ENCODE assay signal across 1 cellular context in the genomic region with DNA sequence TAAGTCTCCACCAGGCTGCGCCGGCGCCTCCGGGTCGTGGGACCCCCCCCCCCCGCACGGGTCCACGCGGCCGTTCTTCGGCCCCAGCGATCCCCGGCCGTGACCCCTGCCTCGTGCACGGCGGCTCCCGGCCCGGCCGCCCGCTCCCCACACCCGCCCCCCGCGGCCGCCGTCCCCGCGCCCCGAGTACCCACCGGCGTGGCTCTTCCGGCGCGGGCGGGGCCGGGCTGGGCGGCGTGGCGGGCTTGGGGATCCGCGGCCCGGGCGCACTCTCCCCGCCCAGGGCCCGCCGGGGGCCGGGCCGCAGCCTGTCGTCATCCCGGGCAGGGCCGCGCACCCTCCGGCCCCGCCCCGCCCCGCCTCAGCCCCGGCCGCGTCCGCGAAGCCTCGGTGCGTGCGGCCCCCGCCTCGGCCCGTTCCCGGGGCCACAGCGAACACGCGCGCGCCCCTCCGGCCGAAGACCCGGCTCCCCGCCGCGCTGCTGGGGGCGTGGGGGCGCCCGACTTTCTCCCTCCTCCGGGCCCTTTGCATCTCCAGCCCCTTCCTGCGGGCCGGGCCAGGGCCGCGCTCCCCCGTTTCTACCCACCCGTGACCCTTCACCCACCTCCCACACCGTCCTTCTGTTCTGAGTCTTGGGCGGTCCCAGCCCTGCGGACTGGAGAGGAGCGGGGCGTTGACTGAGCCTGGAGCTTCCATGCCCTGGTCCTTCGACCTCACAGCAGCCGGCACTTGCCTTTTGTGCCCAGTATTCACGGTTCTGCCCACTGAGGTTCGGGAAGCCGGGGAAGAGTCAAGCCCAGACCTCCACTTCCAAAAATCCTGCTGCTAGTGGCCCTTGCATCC.
A peak's percentile ranks its signal among the peaks of the same experiment; 100 is the strongest.
TF ChIP-seq lines count a peak whose summit lies in the region.

No MANE protein-coding gene starts in this region.

TF ChIP-seq in K562, 482 proteins besides CTCF, POLR2A, EP300 and RAD21 (continued from another document and continues in another):
- TF ChIP-seq, protein P1, sequence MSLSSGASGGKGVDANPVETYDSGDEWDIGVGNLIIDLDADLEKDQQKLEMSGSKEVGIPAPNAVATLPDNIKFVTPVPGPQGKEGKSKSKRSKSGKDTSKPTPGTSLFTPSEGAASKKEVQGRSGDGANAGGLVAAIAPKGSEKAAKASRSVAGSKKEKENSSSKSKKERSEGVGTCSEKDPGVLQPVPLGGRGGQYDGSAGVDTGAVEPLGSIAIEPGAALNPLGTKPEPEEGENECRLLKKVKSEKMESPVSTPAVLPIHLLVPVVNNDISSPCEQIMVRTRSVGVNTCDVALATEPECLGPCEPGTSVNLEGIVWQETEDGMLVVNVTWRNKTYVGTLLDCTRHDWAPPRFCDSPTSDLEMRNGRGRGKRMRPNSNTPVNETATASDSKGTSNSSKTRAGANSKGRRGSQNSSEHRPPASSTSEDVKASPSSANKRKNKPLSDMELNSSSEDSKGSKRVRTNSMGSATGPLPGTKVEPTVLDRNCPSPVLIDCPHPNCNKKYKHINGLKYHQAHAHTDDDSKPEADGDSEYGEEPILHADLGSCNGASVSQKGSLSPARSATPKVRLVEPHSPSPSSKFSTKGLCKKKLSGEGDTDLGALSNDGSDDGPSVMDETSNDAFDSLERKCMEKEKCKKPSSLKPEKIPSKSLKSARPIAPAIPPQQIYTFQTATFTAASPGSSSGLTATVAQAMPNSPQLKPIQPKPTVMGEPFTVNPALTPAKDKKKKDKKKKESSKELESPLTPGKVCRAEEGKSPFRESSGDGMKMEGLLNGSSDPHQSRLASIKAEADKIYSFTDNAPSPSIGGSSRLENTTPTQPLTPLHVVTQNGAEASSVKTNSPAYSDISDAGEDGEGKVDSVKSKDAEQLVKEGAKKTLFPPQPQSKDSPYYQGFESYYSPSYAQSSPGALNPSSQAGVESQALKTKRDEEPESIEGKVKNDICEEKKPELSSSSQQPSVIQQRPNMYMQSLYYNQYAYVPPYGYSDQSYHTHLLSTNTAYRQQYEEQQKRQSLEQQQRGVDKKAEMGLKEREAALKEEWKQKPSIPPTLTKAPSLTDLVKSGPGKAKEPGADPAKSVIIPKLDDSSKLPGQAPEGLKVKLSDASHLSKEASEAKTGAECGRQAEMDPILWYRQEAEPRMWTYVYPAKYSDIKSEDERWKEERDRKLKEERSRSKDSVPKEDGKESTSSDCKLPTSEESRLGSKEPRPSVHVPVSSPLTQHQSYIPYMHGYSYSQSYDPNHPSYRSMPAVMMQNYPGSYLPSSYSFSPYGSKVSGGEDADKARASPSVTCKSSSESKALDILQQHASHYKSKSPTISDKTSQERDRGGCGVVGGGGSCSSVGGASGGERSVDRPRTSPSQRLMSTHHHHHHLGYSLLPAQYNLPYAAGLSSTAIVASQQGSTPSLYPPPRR (CRISPR knock-in tag; IDR thresholded peaks at IDR 0.05; ENCODE audit: borderline replicate concordance) = no peak
- TF ChIP-seq ZNF224 (CRISPR knock-in tag; IDR thresholded peaks at IDR 0.05) (no peak), SOX6 (IDR thresholded peaks at IDR 0.05) (no peak), DNMT1 (IDR thresholded peaks at IDR 0.05) (no peak), KLF1 (tag; IDR thresholded peaks at IDR 0.05) (no peak), SREBF2 (CRISPR knock-in tag; IDR thresholded peaks at IDR 0.05) (no peak), CBX1 (IDR thresholded peaks at IDR 0.05; ENCODE audit: low read depth) (no peak), RBM22 (IDR thresholded peaks at IDR 0.05; ENCODE audit: low read depth, low read length, poor library complexity, severe bottlenecking) (no peak), ZC3H4 (CRISPR knock-in tag; IDR thresholded peaks at IDR 0.05; ENCODE audit: borderline replicate concordance) (no peak), KLF13 (tag; IDR thresholded peaks at IDR 0.05; ENCODE audit: borderline replicate concordance, low read depth) (no peak), ZFP1 (CRISPR knock-in tag; IDR thresholded peaks at IDR 0.05) (no peak), RHOXF2B (CRISPR knock-in tag; conservative IDR thresholded peaks at IDR 0.05) (no peak), POLR2G (IDR thresholded peaks at IDR 0.05; ENCODE audit: low read depth, low read length) (peak; percentile 7), ESRRB (CRISPR knock-in tag; IDR thresholded peaks at IDR 0.05; ENCODE audit: borderline replicate concordance) (no peak), SMAD4 (CRISPR knock-in tag; conservative IDR thresholded peaks at IDR 0.05) (no peak), ZNF41 (CRISPR knock-in tag; conservative IDR thresholded peaks at IDR 0.05) (no peak), NCOA1 (IDR thresholded peaks at IDR 0.05; ENCODE audit: low read depth) (no peak), NELFE (IDR thresholded peaks at IDR 0.05; ENCODE audit: insufficient read depth, insufficient read length) (no peak), PHF8 (IDR thresholded peaks at IDR 0.05; ENCODE audit: borderline replicate concordance, low read length) (peak; percentile 25; the same call in 1 of the 2 replicates), CAMTA2 (CRISPR knock-in tag; conservative IDR thresholded peaks at IDR 0.05) (no peak), ZFX (CRISPR knock-in tag; IDR thresholded peaks at IDR 0.05) (no peak; the same call in 1 of the 2 replicates), CHD1 (IDR thresholded peaks at IDR 0.05; ENCODE audit: low read length) (no peak), JUNB (CRISPR knock-in tag; conservative IDR thresholded peaks at IDR 0.05) (no peak), ILK (tag; IDR thresholded peaks at IDR 0.05; ENCODE audit: borderline replicate concordance, low read depth) (no peak), TGIF2 (CRISPR knock-in tag; IDR thresholded peaks at IDR 0.05) (no peak), NFATC3 (IDR thresholded peaks at IDR 0.05) (no peak), CBX3 (IDR thresholded peaks at IDR 0.05; ENCODE audit: borderline replicate concordance in 1 of 2, low read length in 2 of 2) (no peak), SAFB (IDR thresholded peaks at IDR 0.05; ENCODE audit: borderline replicate concordance, low read depth, low read length) (0 out of 2 replicates have a peak, but pooled peaks have one; percentile 54), ZC3H11A (IDR thresholded peaks at IDR 0.05; ENCODE audit: low read depth, low read length) (no peak)
- TF ChIP-seq, protein P2, sequence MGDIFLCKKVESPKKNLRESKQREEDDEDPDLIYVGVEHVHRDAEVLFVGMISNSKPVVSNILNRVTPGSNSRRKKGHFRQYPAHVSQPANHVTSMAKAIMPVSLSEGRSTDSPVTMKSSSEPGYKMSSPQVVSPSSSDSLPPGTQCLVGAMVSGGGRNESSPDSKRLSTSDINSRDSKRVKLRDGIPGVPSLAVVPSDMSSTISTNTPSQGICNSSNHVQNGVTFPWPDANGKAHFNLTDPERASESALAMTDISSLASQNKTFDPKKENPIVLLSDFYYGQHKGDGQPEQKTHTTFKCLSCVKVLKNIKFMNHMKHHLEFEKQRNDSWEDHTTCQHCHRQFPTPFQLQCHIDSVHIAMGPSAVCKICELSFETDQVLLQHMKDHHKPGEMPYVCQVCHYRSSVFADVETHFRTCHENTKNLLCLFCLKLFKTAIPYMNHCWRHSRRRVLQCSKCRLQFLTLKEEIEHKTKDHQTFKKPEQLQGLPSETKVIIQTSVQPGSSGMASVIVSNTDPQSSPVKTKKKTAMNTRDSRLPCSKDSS (IDR thresholded peaks at IDR 0.05; ENCODE audit: low read depth, partially characterized antibody) = no peak
- TF ChIP-seq, protein P3, sequence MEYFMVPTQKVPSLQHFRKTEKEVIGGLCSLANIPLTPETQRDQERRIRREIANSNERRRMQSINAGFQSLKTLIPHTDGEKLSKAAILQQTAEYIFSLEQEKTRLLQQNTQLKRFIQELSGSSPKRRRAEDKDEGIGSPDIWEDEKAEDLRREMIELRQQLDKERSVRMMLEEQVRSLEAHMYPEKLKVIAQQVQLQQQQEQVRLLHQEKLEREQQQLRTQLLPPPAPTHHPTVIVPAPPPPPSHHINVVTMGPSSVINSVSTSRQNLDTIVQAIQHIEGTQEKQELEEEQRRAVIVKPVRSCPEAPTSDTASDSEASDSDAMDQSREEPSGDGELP (CRISPR knock-in tag; IDR thresholded peaks at IDR 0.05; ENCODE audit: borderline replicate concordance) = peak; percentile 35; the same call in 1 of the 2 replicates
- TF ChIP-seq, protein P4, sequence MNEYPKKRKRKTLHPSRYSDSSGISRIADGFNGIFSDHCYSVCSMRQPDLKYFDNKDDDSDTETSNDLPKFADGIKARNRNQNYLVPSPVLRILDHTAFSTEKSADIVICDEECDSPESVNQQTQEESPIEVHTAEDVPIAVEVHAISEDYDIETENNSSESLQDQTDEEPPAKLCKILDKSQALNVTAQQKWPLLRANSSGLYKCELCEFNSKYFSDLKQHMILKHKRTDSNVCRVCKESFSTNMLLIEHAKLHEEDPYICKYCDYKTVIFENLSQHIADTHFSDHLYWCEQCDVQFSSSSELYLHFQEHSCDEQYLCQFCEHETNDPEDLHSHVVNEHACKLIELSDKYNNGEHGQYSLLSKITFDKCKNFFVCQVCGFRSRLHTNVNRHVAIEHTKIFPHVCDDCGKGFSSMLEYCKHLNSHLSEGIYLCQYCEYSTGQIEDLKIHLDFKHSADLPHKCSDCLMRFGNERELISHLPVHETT (CRISPR knock-in tag; conservative IDR thresholded peaks at IDR 0.05 in 1 of 2, IDR thresholded peaks at IDR 0.05 in 1 of 2) = 0 out of 4 replicates have a peak, but pooled peaks of 1 of the 2 experiments have one; percentile 10
- TF ChIP-seq, protein P5, sequence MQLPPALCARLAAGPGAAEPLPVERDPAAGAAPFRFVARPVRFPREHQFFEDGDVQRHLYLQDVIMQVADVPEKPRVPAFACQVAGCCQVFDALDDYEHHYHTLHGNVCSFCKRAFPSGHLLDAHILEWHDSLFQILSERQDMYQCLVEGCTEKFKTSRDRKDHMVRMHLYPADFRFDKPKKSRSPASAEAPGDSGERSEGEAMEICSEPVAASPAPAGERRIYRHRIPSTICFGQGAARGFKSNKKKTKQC (CRISPR knock-in tag; IDR thresholded peaks at IDR 0.05) = no peak
- TF ChIP-seq, protein P6, sequence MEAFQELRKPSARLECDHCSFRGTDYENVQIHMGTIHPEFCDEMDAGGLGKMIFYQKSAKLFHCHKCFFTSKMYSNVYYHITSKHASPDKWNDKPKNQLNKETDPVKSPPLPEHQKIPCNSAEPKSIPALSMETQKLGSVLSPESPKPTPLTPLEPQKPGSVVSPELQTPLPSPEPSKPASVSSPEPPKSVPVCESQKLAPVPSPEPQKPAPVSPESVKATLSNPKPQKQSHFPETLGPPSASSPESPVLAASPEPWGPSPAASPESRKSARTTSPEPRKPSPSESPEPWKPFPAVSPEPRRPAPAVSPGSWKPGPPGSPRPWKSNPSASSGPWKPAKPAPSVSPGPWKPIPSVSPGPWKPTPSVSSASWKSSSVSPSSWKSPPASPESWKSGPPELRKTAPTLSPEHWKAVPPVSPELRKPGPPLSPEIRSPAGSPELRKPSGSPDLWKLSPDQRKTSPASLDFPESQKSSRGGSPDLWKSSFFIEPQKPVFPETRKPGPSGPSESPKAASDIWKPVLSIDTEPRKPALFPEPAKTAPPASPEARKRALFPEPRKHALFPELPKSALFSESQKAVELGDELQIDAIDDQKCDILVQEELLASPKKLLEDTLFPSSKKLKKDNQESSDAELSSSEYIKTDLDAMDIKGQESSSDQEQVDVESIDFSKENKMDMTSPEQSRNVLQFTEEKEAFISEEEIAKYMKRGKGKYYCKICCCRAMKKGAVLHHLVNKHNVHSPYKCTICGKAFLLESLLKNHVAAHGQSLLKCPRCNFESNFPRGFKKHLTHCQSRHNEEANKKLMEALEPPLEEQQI (IDR thresholded peaks at IDR 0.05) = no peak
- TF ChIP-seq, protein P7, sequence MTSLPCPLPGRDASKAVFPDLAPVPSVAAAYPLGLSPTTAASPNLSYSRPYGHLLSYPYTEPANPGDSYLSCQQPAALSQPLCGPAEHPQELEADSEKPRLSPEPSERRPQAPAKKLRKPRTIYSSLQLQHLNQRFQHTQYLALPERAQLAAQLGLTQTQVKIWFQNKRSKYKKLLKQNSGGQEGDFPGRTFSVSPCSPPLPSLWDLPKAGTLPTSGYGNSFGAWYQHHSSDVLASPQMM (CRISPR knock-in tag; IDR thresholded peaks at IDR 0.05) = no peak
- TF ChIP-seq, protein P8, sequence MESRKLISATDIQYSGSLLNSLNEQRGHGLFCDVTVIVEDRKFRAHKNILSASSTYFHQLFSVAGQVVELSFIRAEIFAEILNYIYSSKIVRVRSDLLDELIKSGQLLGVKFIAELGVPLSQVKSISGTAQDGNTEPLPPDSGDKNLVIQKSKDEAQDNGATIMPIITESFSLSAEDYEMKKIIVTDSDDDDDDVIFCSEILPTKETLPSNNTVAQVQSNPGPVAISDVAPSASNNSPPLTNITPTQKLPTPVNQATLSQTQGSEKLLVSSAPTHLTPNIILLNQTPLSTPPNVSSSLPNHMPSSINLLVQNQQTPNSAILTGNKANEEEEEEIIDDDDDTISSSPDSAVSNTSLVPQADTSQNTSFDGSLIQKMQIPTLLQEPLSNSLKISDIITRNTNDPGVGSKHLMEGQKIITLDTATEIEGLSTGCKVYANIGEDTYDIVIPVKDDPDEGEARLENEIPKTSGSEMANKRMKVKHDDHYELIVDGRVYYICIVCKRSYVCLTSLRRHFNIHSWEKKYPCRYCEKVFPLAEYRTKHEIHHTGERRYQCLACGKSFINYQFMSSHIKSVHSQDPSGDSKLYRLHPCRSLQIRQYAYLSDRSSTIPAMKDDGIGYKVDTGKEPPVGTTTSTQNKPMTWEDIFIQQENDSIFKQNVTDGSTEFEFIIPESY (CRISPR knock-in tag; IDR thresholded peaks at IDR 0.05) = no peak
- TF ChIP-seq, protein P9, sequence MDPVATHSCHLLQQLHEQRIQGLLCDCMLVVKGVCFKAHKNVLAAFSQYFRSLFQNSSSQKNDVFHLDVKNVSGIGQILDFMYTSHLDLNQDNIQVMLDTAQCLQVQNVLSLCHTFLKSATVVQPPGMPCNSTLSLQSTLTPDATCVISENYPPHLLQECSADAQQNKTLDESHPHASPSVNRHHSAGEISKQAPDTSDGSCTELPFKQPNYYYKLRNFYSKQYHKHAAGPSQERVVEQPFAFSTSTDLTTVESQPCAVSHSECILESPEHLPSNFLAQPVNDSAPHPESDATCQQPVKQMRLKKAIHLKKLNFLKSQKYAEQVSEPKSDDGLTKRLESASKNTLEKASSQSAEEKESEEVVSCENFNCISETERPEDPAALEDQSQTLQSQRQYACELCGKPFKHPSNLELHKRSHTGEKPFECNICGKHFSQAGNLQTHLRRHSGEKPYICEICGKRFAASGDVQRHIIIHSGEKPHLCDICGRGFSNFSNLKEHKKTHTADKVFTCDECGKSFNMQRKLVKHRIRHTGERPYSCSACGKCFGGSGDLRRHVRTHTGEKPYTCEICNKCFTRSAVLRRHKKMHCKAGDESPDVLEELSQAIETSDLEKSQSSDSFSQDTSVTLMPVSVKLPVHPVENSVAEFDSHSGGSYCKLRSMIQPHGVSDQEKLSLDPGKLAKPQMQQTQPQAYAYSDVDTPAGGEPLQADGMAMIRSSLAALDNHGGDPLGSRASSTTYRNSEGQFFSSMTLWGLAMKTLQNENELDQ (CRISPR knock-in tag; IDR thresholded peaks at IDR 0.05; ENCODE audit: borderline replicate concordance) = no peak
- TF ChIP-seq, protein P10, sequence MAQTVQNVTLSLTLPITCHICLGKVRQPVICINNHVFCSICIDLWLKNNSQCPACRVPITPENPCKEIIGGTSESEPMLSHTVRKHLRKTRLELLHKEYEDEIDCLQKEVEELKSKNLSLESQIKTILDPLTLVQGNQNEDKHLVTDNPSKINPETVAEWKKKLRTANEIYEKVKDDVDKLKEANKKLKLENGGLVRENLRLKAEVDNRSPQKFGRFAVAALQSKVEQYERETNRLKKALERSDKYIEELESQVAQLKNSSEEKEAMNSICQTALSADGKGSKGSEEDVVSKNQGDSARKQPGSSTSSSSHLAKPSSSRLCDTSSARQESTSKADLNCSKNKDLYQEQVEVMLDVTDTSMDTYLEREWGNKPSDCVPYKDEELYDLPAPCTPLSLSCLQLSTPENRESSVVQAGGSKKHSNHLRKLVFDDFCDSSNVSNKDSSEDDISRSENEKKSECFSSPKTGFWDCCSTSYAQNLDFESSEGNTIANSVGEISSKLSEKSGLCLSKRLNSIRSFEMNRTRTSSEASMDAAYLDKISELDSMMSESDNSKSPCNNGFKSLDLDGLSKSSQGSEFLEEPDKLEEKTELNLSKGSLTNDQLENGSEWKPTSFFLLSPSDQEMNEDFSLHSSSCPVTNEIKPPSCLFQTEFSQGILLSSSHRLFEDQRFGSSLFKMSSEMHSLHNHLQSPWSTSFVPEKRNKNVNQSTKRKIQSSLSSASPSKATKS (CRISPR knock-in tag; IDR thresholded peaks at IDR 0.05) = no peak
